Comparison of ENCODE assay signal across 7 cellular contexts in the genomic region with DNA sequence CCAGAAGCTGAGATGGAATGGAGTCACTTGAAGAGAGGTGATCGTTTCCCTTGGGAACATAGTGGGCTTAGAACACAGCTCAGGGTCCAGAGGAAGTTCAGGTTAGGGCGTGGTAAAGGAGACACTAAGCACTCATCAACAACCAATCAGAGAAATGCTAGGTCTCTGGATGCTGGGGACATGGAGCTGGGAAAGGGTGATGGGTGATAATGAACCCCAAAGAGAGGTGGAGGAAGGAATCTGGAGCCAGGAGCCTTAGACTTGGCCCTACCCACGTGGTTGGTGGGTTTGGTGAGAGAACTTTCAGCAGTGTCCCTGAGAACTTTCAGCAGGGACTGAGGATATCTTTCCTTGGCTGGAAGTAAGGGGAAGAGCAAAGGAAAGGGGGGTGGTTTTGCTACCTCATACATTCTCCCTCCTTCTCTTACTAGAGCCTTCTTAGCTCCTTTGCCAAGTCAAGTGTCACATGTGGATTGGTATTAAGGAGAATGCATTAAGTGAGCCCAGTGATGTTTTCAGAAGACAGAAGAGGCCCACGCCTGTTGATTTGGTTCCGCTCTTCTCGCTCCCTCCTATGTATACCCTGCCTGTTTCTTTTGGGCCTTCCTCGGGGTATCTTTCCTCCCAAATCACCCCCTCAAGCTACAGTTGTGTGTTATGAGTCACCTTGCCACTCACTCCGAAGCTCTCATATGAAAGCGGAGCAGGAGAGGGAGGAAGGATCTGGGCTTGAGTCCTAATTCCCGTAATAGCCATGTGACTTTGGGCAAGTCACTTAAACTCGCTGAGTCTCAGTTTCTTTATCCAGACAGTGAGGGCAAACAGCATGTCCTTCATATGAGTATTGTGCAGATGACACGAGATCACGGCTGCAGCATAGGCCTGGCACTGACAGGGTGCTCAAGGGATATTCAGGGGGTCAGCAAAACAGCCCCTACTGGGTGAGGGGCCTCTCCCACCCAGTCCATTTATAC.
DNase-seq lines count a peak whose midpoint lies in the region; ATAC-seq and TF ChIP-seq lines count a peak whose summit lies in the region.

No MANE protein-coding gene starts in this region.

- H3K36me3 ChIP-seq in breast epithelium (no peaks in the 10 kb centered on the region), thyroid gland (peaks cover 7 to 29% of the 10 kb centered on the region in 2 donors)

- H3K4me3 ChIP-seq in breast epithelium (peak overlapping the region; percentile 72 to 83 (median 82)), lower leg skin (ENCODE audit: low read depth, poor library complexity, severe bottlenecking) (no peak overlapping the region), thyroid gland (replicated peaks in 1 of 3) (no peak overlapping the region)

- intact Hi-C loops in breast epithelium (cut with DNase I; ENCODE audit: low total_unique reads) (no loop called here), lower leg skin (cut with DNase I; ENCODE audit: low total_unique reads) (no loop called here), thyroid gland (cut with DNase I) (no loop called here)

- DNase-seq in RPMI7951 (ENCODE audit: low read depth) (peak; percentile 76), breast epithelium (ENCODE audit: low spot score in 2 of 2) (no peak), lower leg skin (ENCODE audit: low spot score in 2 of 2) (peak; percentile 65 to 84), thyroid gland (peak; percentile 46 to 49), NCI-H2171 treated with DMSO at 0.1 percent for 48 hours (lab: John Stamatoyannopoulos, UW) (no peak), RPMI8226 (no peak)

- H3K27ac ChIP-seq in breast epithelium, result peak overlapping the region; percentile 84 to 97
- H3K27ac ChIP-seq in thyroid gland, result peak overlapping the region; percentile 99

- H3K27me3 ChIP-seq in breast epithelium (peaks cover 0 to 54% of the 10 kb centered on the region in 2 donors), thyroid gland (no peaks in the 10 kb centered on the region)

- no peak for ATAC-seq in GM18907 (IDR thresholded peaks at IDR 0.05; ENCODE audit: unreplicated experiment)

- TF ChIP-seq POLR2A in breast epithelium (IDR thresholded peaks at IDR 0.05) (peak; percentile 56), lower leg skin (IDR thresholded peaks at IDR 0.05) (no peak), thyroid gland (IDR thresholded peaks at IDR 0.05) (no peak)

- H3K4me1 ChIP-seq in breast epithelium, result no peaks in the 10 kb centered on the region
- peaks cover 14 to 42% of the 10 kb centered on the region in 2 donors for H3K4me1 ChIP-seq in thyroid gland

- TF ChIP-seq CTCF in breast epithelium (IDR thresholded peaks at IDR 0.05) (no peak), lower leg skin (IDR thresholded peaks at IDR 0.05) (no peak), thyroid gland (IDR thresholded peaks at IDR 0.05) (no peak)

- H3K9me3 ChIP-seq in breast epithelium (no peaks in the 10 kb centered on the region), thyroid gland (no peaks in the 10 kb centered on the region)

- WGBS in lower leg skin, 2 donors, result 40 to 48% methylated on average over 13 of the region's 13 CpGs
- WGBS in thyroid gland, 2 donors, result 40 to 62% methylated on average over 9 to 11 of the region's 13 CpGs

Comparison
In these comparisons a context has a peak if more than half of its experiments do, and no peak if none do; other contexts are left out.
1. DNase-seq: peak in RPMI7951 (single experiment), lower leg skin (2 of 2) and thyroid gland (2 of 2); none in breast epithelium (0 of 2), NCI-H2171 treated with DMSO at 0.1 percent for 48 hours (single experiment) and RPMI8226 (single experiment).
2. H3K4me3 ChIP-seq: peak in breast epithelium (3 of 3); none in lower leg skin (single experiment) and thyroid gland (0 of 3).